8 cellular contexts compared by ENCODE assay signal in genomic region chr4:16227462-16227868, GRCh38. TPM values are rescaled to one million over a fixed set of nuclear protein-coding genes. Genes with fewer than 3 reads are reported as not detected.
DNase-seq lines count a peak whose midpoint lies in the region; ATAC-seq and TF ChIP-seq lines count a peak whose summit lies in the region.

No MANE protein-coding gene starts in this region.

- peak overlapping the region; percentile 97 for H3K27ac Mint-ChIP-seq in chondrocyte (ENCODE audit: unreplicated experiment)

- CTCF ChIA-PET in AG04450 (lab: Charles Lee), result interaction anchor here (1.5 to 2.4 kb wide), 2 partner anchors 22 to 38 kb away, joined by 3 to 8 read pairs; no protein-coding TSS in a partner anchor

- H3K9me3 Mint-ChIP-seq in chondrocyte (ENCODE audit: low read depth), result no peaks in the 10 kb centered on the region

- H3K9me3 ChIP-seq in AG04450 (ENCODE audit: control insufficient read depth, insufficient read depth, low read length), result no peaks in the 10 kb centered on the region; the same call in 1 of the 2 replicates
- no peaks in the 10 kb centered on the region for H3K9me3 ChIP-seq in stomach

- 1 to 3% (median 2%) methylated on average over 20 of the region's 20 CpGs for WGBS in stomach, 5 donors

- POLR2A ChIA-PET in AG04450 (lab: Yijun Ruan, JAX), result no interaction called here

- peak; percentile 14 for ATAC-seq in GM19395 (IDR thresholded peaks at IDR 0.05; ENCODE audit: unreplicated experiment)
- ATAC-seq in left lobe of liver, result peak; percentile 35
- no peak for ATAC-seq in GM21825 (IDR thresholded peaks at IDR 0.05; ENCODE audit: unreplicated experiment)

- H3K27ac ChIP-seq in AG04450 (ENCODE audit: low read depth, low read length), result no peak overlapping the region
- peak overlapping the region; percentile 93 to 99 (median 98) for H3K27ac ChIP-seq in stomach

- no peak for TF ChIP-seq POLR2A in stomach (IDR thresholded peaks at IDR 0.05)

- H3K4me3 ChIP-seq in AG04450 (ENCODE audit: low read depth, low read length), result peak overlapping the region; percentile 77
- H3K4me3 ChIP-seq in stomach, result peak overlapping the region; percentile 71 to 94 (median 84)

- intact Hi-C loops in stomach (cut with DNase I; ENCODE audit: low total_unique reads), result no loop called here

- DNase-seq in AG04450 (ENCODE audit: low read depth, low spot score) (no peak), RPMI8226 (peak; percentile 13), chondrocyte (ENCODE audit: low spot score) (no peak), left lobe of liver (ENCODE audit: low spot score) (peak; percentile 67), stomach (peak; percentile 40), germinal center (ENCODE audit: low spot score) (no peak)

- no peaks in the 10 kb centered on the region for H3K36me3 Mint-ChIP-seq in chondrocyte (ENCODE audit: low read depth)

- TF ChIP-seq EP300 in stomach (IDR thresholded peaks at IDR 0.05), result no peak

- H3K4me3 Mint-ChIP-seq in chondrocyte (ENCODE audit: unreplicated experiment), result peak overlapping the region; percentile 90

- no peaks in the 10 kb centered on the region for H3K27me3 Mint-ChIP-seq in chondrocyte (ENCODE audit: low read depth)

- no peak for TF ChIP-seq CTCF in AG04450 (IDR thresholded peaks at IDR 0.05; ENCODE audit: low read depth, low read length)
- TF ChIP-seq CTCF in chondrocyte (IDR thresholded peaks at IDR 0.05), result no peak
- TF ChIP-seq CTCF in stomach (IDR thresholded peaks at IDR 0.05), result no peak

- peaks cover 51% of the 10 kb centered on the region for H3K4me1 Mint-ChIP-seq in chondrocyte (ENCODE audit: low read depth)

- H3K27me3 ChIP-seq in AG04450 (ENCODE audit: control insufficient read depth, insufficient read depth, low read length) (no peaks in the 10 kb centered on the region), stomach (no peaks in the 10 kb centered on the region)

- H3K36me3 ChIP-seq in stomach, result no peaks in the 10 kb centered on the region

- peaks cover 32 to 66% (median 47%) of the 10 kb centered on the region in 4 donors for H3K4me1 ChIP-seq in stomach

RNA-seq across cellular contexts. Expression of gene TAPT1, which starts 1.2 kb away (rescaled TPM):
- 8.9 and 11.5 TPM in 2 replicates for polyA plus RNA-seq in AG04450 (2011; rRNA removed)
- polyA minus RNA-seq in AG04450 (2011; rRNA and poly(A)+ RNA removed), result 11.9 and 12.4 TPM in 2 replicates
- 17.8 to 26.0 TPM (median 23.0 TPM) in 3 replicates for total RNA-seq in chondrocyte
- total RNA-seq in left lobe of liver, result 39.6 TPM
- total RNA-seq in stomach, result 10 to 100 TPM; 12.8 to 97.8 (median 33.0) TPM
- 10 to 100 TPM in 1 of 3 donors, 1 to 10 TPM in 2; 5.9 to 10.8 (median 7.6) TPM for polyA plus RNA-seq in stomach

Comparison
In these comparisons a context has a peak if more than half of its experiments do, and no peak if none do; other contexts are left out.
1. DNase-seq: peak in RPMI8226 (single experiment), left lobe of liver (single experiment) and stomach (single experiment); none in AG04450 (single experiment), chondrocyte (single experiment) and germinal center (single experiment).